ENCODE assay signal across 1 cellular context in genomic region chr18:79868811-79869541, GRCh38.
TF ChIP-seq lines count a peak whose summit lies in the region.

No MANE protein-coding gene starts in this region.

TF ChIP-seq in SK-N-SH treated with all-trans-retinoic acid at 6 μM for 48 hours, 23 proteins besides CTCF, POLR2A, EP300 and RAD21 (continued from another document):
- no peak for TF ChIP-seq ZNF565 (CRISPR knock-in tag; conservative IDR thresholded peaks at IDR 0.05; ENCODE audit: low read depth)
- no peak for TF ChIP-seq CSDC2 (CRISPR knock-in tag; IDR thresholded peaks at IDR 0.05)
- no peak for TF ChIP-seq BACH2 (CRISPR knock-in tag; IDR thresholded peaks at IDR 0.05; ENCODE audit: borderline replicate concordance)
- TF ChIP-seq ARNTL (CRISPR knock-in tag; IDR thresholded peaks at IDR 0.05; ENCODE audit: borderline replicate concordance, low read depth) = no peak
- TF ChIP-seq TSHZ2 (CRISPR knock-in tag; IDR thresholded peaks at IDR 0.05) = no peak
- TF ChIP-seq RARB (CRISPR knock-in tag; IDR thresholded peaks at IDR 0.05) = no peak
- TF ChIP-seq, protein P1, sequence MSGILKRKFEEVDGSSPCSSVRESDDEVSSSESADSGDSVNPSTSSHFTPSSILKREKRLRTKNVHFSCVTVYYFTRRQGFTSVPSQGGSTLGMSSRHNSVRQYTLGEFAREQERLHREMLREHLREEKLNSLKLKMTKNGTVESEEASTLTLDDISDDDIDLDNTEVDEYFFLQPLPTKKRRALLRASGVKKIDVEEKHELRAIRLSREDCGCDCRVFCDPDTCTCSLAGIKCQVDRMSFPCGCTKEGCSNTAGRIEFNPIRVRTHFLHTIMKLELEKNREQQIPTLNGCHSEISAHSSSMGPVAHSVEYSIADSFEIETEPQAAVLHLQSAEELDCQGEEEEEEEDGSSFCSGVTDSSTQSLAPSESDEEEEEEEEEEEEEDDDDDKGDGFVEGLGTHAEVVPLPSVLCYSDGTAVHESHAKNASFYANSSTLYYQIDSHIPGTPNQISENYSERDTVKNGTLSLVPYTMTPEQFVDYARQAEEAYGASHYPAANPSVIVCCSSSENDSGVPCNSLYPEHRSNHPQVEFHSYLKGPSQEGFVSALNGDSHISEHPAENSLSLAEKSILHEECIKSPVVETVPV (CRISPR knock-in tag; IDR thresholded peaks at IDR 0.05) = no peak
- TF ChIP-seq SNAI2 (CRISPR knock-in tag; IDR thresholded peaks at IDR 0.05) = no peak
- TF ChIP-seq CREB5 (CRISPR knock-in tag; IDR thresholded peaks at IDR 0.05; ENCODE audit: low read depth) = no peak
- TF ChIP-seq TOX (CRISPR knock-in tag; IDR thresholded peaks at IDR 0.05; ENCODE audit: borderline replicate concordance) = no peak
- TF ChIP-seq ZFP3 (CRISPR knock-in tag; IDR thresholded peaks at IDR 0.05) = no peak
TF ChIP-seq in SK-N-SH treated with all-trans-retinoic acid at 6 μM for 48 hours: peak in this region for 0.
